ENCODE assay signal across 1 cellular context in the genomic region with DNA sequence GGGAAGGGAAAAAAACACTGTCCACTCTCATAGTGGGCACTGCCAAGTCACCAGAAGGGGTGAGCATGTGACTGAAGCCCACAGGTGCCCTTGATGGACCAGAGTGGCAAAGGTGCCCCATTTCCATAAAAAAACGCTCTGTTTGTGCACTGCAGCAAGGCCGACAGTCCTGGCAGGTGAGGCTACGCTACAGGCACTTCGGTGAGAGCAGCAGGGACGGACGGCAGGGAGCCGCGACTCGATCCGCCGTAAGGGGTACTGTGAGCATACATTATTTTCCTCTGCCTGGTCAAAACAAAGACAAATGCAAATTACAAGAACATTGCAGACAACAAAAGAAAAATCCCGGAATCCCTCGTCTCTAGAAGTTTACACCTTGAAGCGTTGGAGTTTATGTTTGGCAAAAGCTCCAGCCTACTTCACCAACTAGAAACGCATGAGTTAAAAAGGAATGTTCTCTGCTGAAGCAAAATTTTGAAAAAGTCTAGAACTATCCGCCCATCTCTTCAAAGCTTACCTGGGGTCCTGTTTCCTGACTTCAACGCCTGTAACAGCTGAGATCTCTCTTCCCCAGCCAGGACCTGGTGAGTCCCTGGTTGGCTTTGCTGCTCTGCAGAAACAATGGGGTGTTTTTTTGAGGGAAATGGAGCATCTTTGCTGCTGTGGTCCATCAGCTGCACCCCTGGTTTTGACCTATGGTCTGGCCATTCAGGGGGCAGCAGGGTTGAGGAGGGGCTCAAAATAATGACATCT.
TF ChIP-seq lines count a peak whose summit lies in the region.

No MANE protein-coding gene starts in this region.

TF ChIP-seq in H1, 55 proteins besides CTCF, POLR2A, EP300 and RAD21 (continued from another document):
- TF ChIP-seq, protein P1, sequence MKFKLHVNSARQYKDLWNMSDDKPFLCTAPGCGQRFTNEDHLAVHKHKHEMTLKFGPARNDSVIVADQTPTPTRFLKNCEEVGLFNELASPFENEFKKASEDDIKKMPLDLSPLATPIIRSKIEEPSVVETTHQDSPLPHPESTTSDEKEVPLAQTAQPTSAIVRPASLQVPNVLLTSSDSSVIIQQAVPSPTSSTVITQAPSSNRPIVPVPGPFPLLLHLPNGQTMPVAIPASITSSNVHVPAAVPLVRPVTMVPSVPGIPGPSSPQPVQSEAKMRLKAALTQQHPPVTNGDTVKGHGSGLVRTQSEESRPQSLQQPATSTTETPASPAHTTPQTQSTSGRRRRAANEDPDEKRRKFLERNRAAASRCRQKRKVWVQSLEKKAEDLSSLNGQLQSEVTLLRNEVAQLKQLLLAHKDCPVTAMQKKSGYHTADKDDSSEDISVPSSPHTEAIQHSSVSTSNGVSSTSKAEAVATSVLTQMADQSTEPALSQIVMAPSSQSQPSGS (IDR thresholded peaks at IDR 0.05; ENCODE audit: low read length), result no peak
- TF ChIP-seq CHD1 (IDR thresholded peaks at IDR 0.05; ENCODE audit: low read depth, low read length) (no peak), YY1 (IDR thresholded peaks at IDR 0.05; ENCODE audit: low read depth, low read length) (no peak), SIX5 (IDR thresholded peaks at IDR 0.05; ENCODE audit: low read depth, low read length) (no peak), KDM1A (IDR thresholded peaks at IDR 0.05; ENCODE audit: borderline replicate concordance, low read length) (no peak), RBBP5 (IDR thresholded peaks at IDR 0.05; ENCODE audit: borderline replicate concordance, low read depth, low read length) (no peak), MAFK (IDR thresholded peaks at IDR 0.05; ENCODE audit: low read depth, low read length) (no peak), E2F6 (IDR thresholded peaks at IDR 0.05) (no peak), KDM5A (IDR thresholded peaks at IDR 0.05; ENCODE audit: low read length) (no peak), HDAC2 (IDR thresholded peaks at IDR 0.05; ENCODE audit: borderline replicate concordance in 1 of 2, low read depth in 2 of 2, low read length in 2 of 2) (no peak), SIRT6 (IDR thresholded peaks at IDR 0.05; ENCODE audit: low read length) (no peak)
